Comparison of ENCODE assay signal across 6 cellular contexts in the genomic region with DNA sequence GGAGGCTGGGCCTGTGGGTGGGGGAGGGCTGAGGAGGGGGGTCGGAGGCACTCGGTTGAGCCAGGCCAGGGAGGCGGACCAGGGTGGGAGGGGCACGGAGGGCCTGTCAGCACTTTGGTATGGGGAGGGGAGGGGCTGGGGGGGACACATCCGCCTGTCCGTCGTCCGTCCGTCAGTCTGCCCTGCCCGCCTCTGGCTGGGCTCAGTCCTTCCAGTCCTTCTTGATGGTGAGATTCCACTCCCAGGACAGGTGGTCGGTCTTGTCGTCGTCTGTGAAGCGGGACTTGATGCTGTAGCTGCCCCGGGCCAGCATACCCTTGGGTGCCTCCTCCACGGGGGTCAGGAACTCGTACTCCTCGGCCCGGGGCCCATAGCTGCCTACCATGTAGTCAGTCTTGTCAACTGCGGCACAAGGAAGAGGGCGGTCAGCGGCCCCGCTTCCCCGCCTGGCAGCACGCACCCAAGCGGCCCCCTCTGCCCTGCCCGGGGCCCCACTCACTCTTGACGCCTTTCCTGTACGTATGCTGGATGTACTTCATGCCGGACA. TPM values are rescaled to one million over a fixed set of nuclear protein-coding genes. Genes with fewer than 3 reads are reported as not detected.
A peak's percentile ranks its signal among the peaks of the same experiment; 100 is the strongest.
DNase-seq lines count a peak whose midpoint lies in the region; ATAC-seq and TF ChIP-seq lines count a peak whose summit lies in the region.

No MANE protein-coding gene starts in this region.

- no peaks in the 10 kb centered on the region for H3K27me3 ChIP-seq in cardiac muscle cell
- H3K27me3 ChIP-seq in psoas muscle (ENCODE audit: insufficient read depth in 3 of 3, low read length in 2 of 3): no peaks in the 10 kb centered on the region

- no peaks in the 10 kb centered on the region for H3K36me3 ChIP-seq in cardiac muscle cell
- H3K36me3 ChIP-seq in psoas muscle (ENCODE audit: insufficient read depth in 1 of 2, low read depth in 1 of 2): peaks cover 0 to 49% of the 10 kb centered on the region in 2 donors

- H3K27ac ChIP-seq in cardiac muscle cell (peak overlapping the region; percentile 96), psoas muscle (peak overlapping the region; percentile 99)

- DNase-seq in cardiac muscle cell (ENCODE audit: low read depth in 1 of 2, low spot score in 1 of 2) (peak; percentile 25 to 92), Right ventricle myocardium inferior (ENCODE audit: missing footprints) (no peak), chondrocyte (ENCODE audit: low spot score) (peak; percentile 92), psoas muscle (peak; percentile 69 to 78), pons (ENCODE audit: low spot score) (no peak)

- no peaks in the 10 kb centered on the region for H3K9me3 Mint-ChIP-seq in chondrocyte (ENCODE audit: low read depth)

- peak overlapping the region; percentile 81 for H3K4me3 Mint-ChIP-seq in chondrocyte (ENCODE audit: unreplicated experiment)

- no peak overlapping the region for H3K4me3 ChIP-seq in cardiac muscle cell
- H3K4me3 ChIP-seq in psoas muscle: peak overlapping the region; percentile 74

- H3K4me1 Mint-ChIP-seq in chondrocyte (ENCODE audit: low read depth): peaks cover 66% of the 10 kb centered on the region

- TF ChIP-seq CTCF in cardiac muscle cell (IDR thresholded peaks at IDR 0.05; ENCODE audit: low read depth, low read length) (no peak), chondrocyte (IDR thresholded peaks at IDR 0.05) (no peak), psoas muscle (IDR thresholded peaks at IDR 0.05) (no peak)

- intact Hi-C loops in Right ventricle myocardium inferior (cut with DNase I) (no loop called here), psoas muscle (cut with DNase I) (loop anchor here in 1 of 2 donors (2.0 to 5.0 kb wide), 2 partner anchors 69 to 152 kb away; partner anchors contain the start of gene PYCR1)

- H3K9me3 ChIP-seq in cardiac muscle cell (ENCODE audit: low read depth) (no peaks in the 10 kb centered on the region), psoas muscle (no peaks in the 10 kb centered on the region)

- WGBS in psoas muscle, 3 donors: 51 to 65% (median 56%) methylated on average over 21 to 30 of the region's 30 CpGs

- peaks cover 2% of the 10 kb centered on the region for H3K36me3 Mint-ChIP-seq in chondrocyte (ENCODE audit: low read depth)

- peaks cover 44% of the 10 kb centered on the region for H3K4me1 ChIP-seq in cardiac muscle cell (ENCODE audit: low read depth)
- peaks cover 41% of the 10 kb centered on the region for H3K4me1 ChIP-seq in psoas muscle

- H3K27ac Mint-ChIP-seq in chondrocyte (ENCODE audit: unreplicated experiment): peak overlapping the region; percentile 94

- H3K27me3 Mint-ChIP-seq in chondrocyte (ENCODE audit: low read depth): no peaks in the 10 kb centered on the region

- no peak for ATAC-seq in Right ventricle myocardium inferior
- peak; percentile 10 to 25 (median 16) for ATAC-seq in psoas muscle
- no peak for ATAC-seq in GM21360 (IDR thresholded peaks at IDR 0.05; ENCODE audit: unreplicated experiment)

RNA-seq across cellular contexts. Expression of gene ARHGDIA, which starts 2.4 kb away (rescaled TPM):
- total RNA-seq in cardiac muscle cell: 101 and 177 TPM in 2 replicates
- polyA plus RNA-seq in cardiac muscle cell: 139 and 163 TPM in 2 replicates
- 126 TPM for total RNA-seq in Right ventricle myocardium inferior
- total RNA-seq in chondrocyte: 452 to 481 TPM (median 476 TPM) in 3 replicates
- total RNA-seq in psoas muscle: 100 to 1,000 TPM in 3 of 4 donors, 10 to 100 TPM in 1; 88.3 to 192 (median 160) TPM
- 100 to 1,000 TPM in 2 of 3 donors, 10 to 100 TPM in 1; 79.1 to 268 (median 100) TPM for polyA plus RNA-seq in psoas muscle

RNA-seq across cellular contexts. Expression of gene P4HB, which starts 8.4 kb away (rescaled TPM):
- total RNA-seq in cardiac muscle cell: 972 and 1,150 TPM in 2 replicates
- 388 and 597 TPM in 2 replicates for polyA plus RNA-seq in cardiac muscle cell
- total RNA-seq in Right ventricle myocardium inferior: 355 TPM
- 958 to 1,257 TPM (median 1,012 TPM) in 3 replicates for total RNA-seq in chondrocyte
- 100 to 1,000 TPM; 244 to 361 (median 296) TPM for total RNA-seq in psoas muscle
- polyA plus RNA-seq in psoas muscle: 100 to 1,000 TPM; 236 to 384 (median 267) TPM

RNA-seq across cellular contexts. Expression of gene ALYREF, which starts 22.6 kb away (rescaled TPM):
- total RNA-seq in cardiac muscle cell (94.0 and 139 TPM in 2 replicates), Right ventricle myocardium inferior (35.5 TPM), chondrocyte (56.0 to 73.7 TPM (median 59.8 TPM) in 3 replicates), psoas muscle (10 to 100 TPM; 23.0 to 58.4 (median 47.1) TPM)
- polyA plus RNA-seq in cardiac muscle cell (93.0 and 130 TPM in 2 replicates), psoas muscle (10 to 100 TPM; 37.5 to 79.8 (median 43.8) TPM)

RNA-seq across cellular contexts. Expression of gene ANAPC11, which starts 22.8 kb away (rescaled TPM):
- total RNA-seq in cardiac muscle cell: 128 and 178 TPM in 2 replicates
- polyA plus RNA-seq in cardiac muscle cell: 368 and 407 TPM in 2 replicates
- 179 TPM for total RNA-seq in Right ventricle myocardium inferior
- total RNA-seq in chondrocyte: 120 to 132 TPM (median 122 TPM) in 3 replicates
- total RNA-seq in psoas muscle: 100 to 1,000 TPM; 118 to 208 (median 135) TPM
- 100 to 1,000 TPM; 273 to 369 (median 323) TPM for polyA plus RNA-seq in psoas muscle

RNA-seq across cellular contexts. Expression of gene NPB, which starts 33.3 kb away (rescaled TPM):
- total RNA-seq in cardiac muscle cell: 2.3 and 9.1 TPM in 2 replicates
- polyA plus RNA-seq in cardiac muscle cell: 1.2 and 6.6 TPM in 2 replicates
- total RNA-seq in Right ventricle myocardium inferior: 0.38 TPM
- total RNA-seq in chondrocyte: 0.48 to 1.3 TPM (median 1.3 TPM) in 3 replicates
- under 1 TPM; 0.42 to 0.78 (median 0.55) TPM for total RNA-seq in psoas muscle
- polyA plus RNA-seq in psoas muscle: 1 to 10 TPM in 1 of 3 donors, under 1 TPM in 2; 0.73 to 2.9 (median 0.76) TPM

Comparison
In these comparisons a context has a peak if more than half of its experiments do, and no peak if none do; other contexts are left out.
1. DNase-seq: peak in cardiac muscle cell (2 of 2), chondrocyte (single experiment) and psoas muscle (2 of 2); none in Right ventricle myocardium inferior (single experiment) and pons (single experiment).
2. ATAC-seq: peak in psoas muscle (4 of 4); none in Right ventricle myocardium inferior (single experiment) and GM21360 (single experiment).